ENCODE assay signal across 8 cellular contexts in genomic region chr10:79399242-79399831, GRCh38. TPM values are rescaled to one million over a fixed set of nuclear protein-coding genes. Genes with fewer than 3 reads are reported as not detected.
DNase-seq lines count a peak whose midpoint lies in the region; ATAC-seq and TF ChIP-seq lines count a peak whose summit lies in the region.

No MANE protein-coding gene starts in this region.

- DNase-seq in HFFc6: peak; percentile 92
- peak; percentile 98 for DNase-seq in amniotic epithelial cell (ENCODE audit: low read depth)
- DNase-seq in heart right ventricle: peak; percentile 89 to 92
- peak; percentile 88 to 91 for DNase-seq in psoas muscle
- no peak for DNase-seq in activated CD4-positive, alpha-beta memory T cell treated with anti-CD3 and anti-CD28 coated beads for 36 hours
- no peak for DNase-seq in immature natural killer cell
- no peak for DNase-seq in activated CD8-positive, alpha-beta memory T cell treated with anti-CD3 and anti-CD28 coated beads, Interleukin-2, amount 50 U/mL, for 48 hours

- ATAC-seq in heart right ventricle (peak; percentile 78 to 86 (median 80)), psoas muscle (peak; percentile 39 to 53 (median 46))
- no peak for ATAC-seq in activated T-helper 17 cell treated with anti-CD3 and anti-CD28 coated beads, Interleukin-2, amount 50 U/mL, for 72 hours (replicated peaks)

- H3K36me3 Mint-ChIP-seq in HFFc6 (ENCODE audit: low read depth) (peaks cover 13% of the 10 kb centered on the region), immature natural killer cell (peaks cover 0 to 7% (median 0%) of the 10 kb centered on the region in 3 donors)
- H3K36me3 Mint-ChIP-seq in activated T-helper 17 cell treated with anti-CD3 and anti-CD28 coated beads, Interleukin-2, amount 50 U/mL, for 72 hours (ENCODE audit: low read depth): no peaks in the 10 kb centered on the region
- no peaks in the 10 kb centered on the region for H3K36me3 Mint-ChIP-seq in activated CD4-positive, alpha-beta memory T cell treated with anti-CD3 and anti-CD28 coated beads for 36 hours

- POLR2A ChIA-PET in activated CD4-positive, alpha-beta memory T cell treated with anti-CD3 and anti-CD28 coated beads for 36 hours (lab: Charles Lee): no interaction called here

- H3K4me3 Mint-ChIP-seq in HFFc6 (peak overlapping the region; percentile 84), immature natural killer cell (no peak overlapping the region)
- no peak overlapping the region for H3K4me3 Mint-ChIP-seq in activated T-helper 17 cell treated with anti-CD3 and anti-CD28 coated beads, Interleukin-2, amount 50 U/mL, for 72 hours
- no peak overlapping the region for H3K4me3 Mint-ChIP-seq in activated CD4-positive, alpha-beta memory T cell treated with anti-CD3 and anti-CD28 coated beads for 36 hours

- H3K9me3 ChIP-seq in heart right ventricle (no peaks in the 10 kb centered on the region), psoas muscle (no peaks in the 10 kb centered on the region)

- CTCF ChIA-PET in activated CD4-positive, alpha-beta memory T cell treated with anti-CD3 and anti-CD28 coated beads for 36 hours (lab: Charles Lee): interaction anchor here (1.1 to 2.4 kb wide), 5 partner anchors 63 to 88 kb away, joined by 3 to 16 read pairs (median 5); no protein-coding TSS in a partner anchor

- H3K4me3 ChIP-seq in heart right ventricle: peak overlapping the region in 4 of 10 donors; percentile 2 to 18 (median 16)
- peak overlapping the region; percentile 23 for H3K4me3 ChIP-seq in psoas muscle

- H3K27ac Mint-ChIP-seq in HFFc6 (peak overlapping the region; percentile 100), immature natural killer cell (no peak overlapping the region)
- no peak overlapping the region for H3K27ac Mint-ChIP-seq in activated T-helper 17 cell treated with anti-CD3 and anti-CD28 coated beads, Interleukin-2, amount 50 U/mL, for 72 hours
- H3K27ac Mint-ChIP-seq in activated CD4-positive, alpha-beta memory T cell treated with anti-CD3 and anti-CD28 coated beads for 36 hours: no peak overlapping the region

- H3K4me1 Mint-ChIP-seq in HFFc6 (ENCODE audit: low read depth): peaks cover 64% of the 10 kb centered on the region
- no peaks in the 10 kb centered on the region for H3K4me1 Mint-ChIP-seq in activated T-helper 17 cell treated with anti-CD3 and anti-CD28 coated beads, Interleukin-2, amount 50 U/mL, for 72 hours
- no peaks in the 10 kb centered on the region for H3K4me1 Mint-ChIP-seq in activated CD4-positive, alpha-beta memory T cell treated with anti-CD3 and anti-CD28 coated beads for 36 hours (ENCODE audit: low read depth)
- H3K4me1 Mint-ChIP-seq in immature natural killer cell: peaks cover 0 to 3% of the 10 kb centered on the region in 2 donors

- WGBS in heart right ventricle, 2 donors: 7 to 10% methylated on average over 13 of the region's 13 CpGs
- WGBS in psoas muscle, 3 donors: 13 to 30% (median 16%) methylated on average over 13 of the region's 13 CpGs

- peaks cover 0 to 13% (median 0%) of the 10 kb centered on the region in 9 donors for H3K36me3 ChIP-seq in heart right ventricle
- peaks cover 0 to 6% of the 10 kb centered on the region in 2 donors for H3K36me3 ChIP-seq in psoas muscle (ENCODE audit: insufficient read depth in 1 of 2, low read depth in 1 of 2)

- H3K9me3 Mint-ChIP-seq in HFFc6 (no peaks in the 10 kb centered on the region), immature natural killer cell (no peaks in the 10 kb centered on the region)
- H3K9me3 Mint-ChIP-seq in activated T-helper 17 cell treated with anti-CD3 and anti-CD28 coated beads, Interleukin-2, amount 50 U/mL, for 72 hours: no peaks in the 10 kb centered on the region
- no peaks in the 10 kb centered on the region for H3K9me3 Mint-ChIP-seq in activated CD4-positive, alpha-beta memory T cell treated with anti-CD3 and anti-CD28 coated beads for 36 hours

- TF ChIP-seq CTCF in HFFc6 (IDR thresholded peaks at IDR 0.05) (no peak), heart right ventricle (IDR thresholded peaks at IDR 0.05) (no peak), psoas muscle (IDR thresholded peaks at IDR 0.05) (no peak)

- intact Hi-C loops in heart right ventricle (cut with DNase I): loop anchor here in 3 of 10 donors (2.0 to 10.0 kb wide), 3 partner anchors 45 to 48 kb away; partner anchors contain the start of gene ZCCHC24 (in 3 of the 3)
- intact Hi-C loops in psoas muscle (cut with DNase I): no loop called here
- intact Hi-C loops in activated CD4-positive, alpha-beta memory T cell treated with anti-CD3 and anti-CD28 coated beads for 36 hours (cut with micrococcal nuclease): no loop called here

- no peaks in the 10 kb centered on the region for H3K27me3 ChIP-seq in heart right ventricle
- no peaks in the 10 kb centered on the region for H3K27me3 ChIP-seq in psoas muscle (ENCODE audit: insufficient read depth in 3 of 3, low read length in 2 of 3)

- peaks cover 0 to 84% (median 9%) of the 10 kb centered on the region in 9 donors for H3K4me1 ChIP-seq in heart right ventricle
- peaks cover 89% of the 10 kb centered on the region for H3K4me1 ChIP-seq in psoas muscle

- peak overlapping the region; percentile 49 to 92 (median 88) for H3K27ac ChIP-seq in heart right ventricle
- peak overlapping the region; percentile 86 for H3K27ac ChIP-seq in psoas muscle

- H3K27me3 Mint-ChIP-seq in HFFc6 (ENCODE audit: insufficient read depth): peaks cover 4% of the 10 kb centered on the region; the same call in 1 of the 2 replicates
- H3K27me3 Mint-ChIP-seq in activated T-helper 17 cell treated with anti-CD3 and anti-CD28 coated beads, Interleukin-2, amount 50 U/mL, for 72 hours: no peaks in the 10 kb centered on the region
- peaks cover 1% of the 10 kb centered on the region for H3K27me3 Mint-ChIP-seq in activated CD4-positive, alpha-beta memory T cell treated with anti-CD3 and anti-CD28 coated beads for 36 hours
- peaks cover 0 to 6% (median 1%) of the 10 kb centered on the region in 3 donors for H3K27me3 Mint-ChIP-seq in immature natural killer cell (ENCODE audit: low read depth in 3 of 3)

RNA-seq across cellular contexts. Expression of gene ZCCHC24, which starts 46.1 kb away (rescaled TPM):
- 10 to 100 TPM; 33.2 to 40.3 (median 37.5) TPM for total RNA-seq in HFFc6 (2021; fragmentation: NEBNext Ultra II Directional; extraction: Animal tissue kit (Norgen Biotek cat#: 25700))
- total RNA-seq in heart right ventricle (10 to 100 TPM; 32.0 to 59.0 (median 49.0) TPM), psoas muscle (10 to 100 TPM; 31.6 to 64.7 (median 47.9) TPM)
- polyA plus RNA-seq in heart right ventricle (10 to 100 TPM; 19.3 to 22.4 TPM), psoas muscle (100 to 1,000 TPM in 1 of 3 donors, 10 to 100 TPM in 2; 11.2 to 112 (median 36.2) TPM), immature natural killer cell (1 to 10 TPM; 1.6 to 2.2 (median 1.7) TPM)
- 1 to 10 TPM; 1.3 to 2.6 TPM for total RNA-seq in activated T-helper 17 cell treated with anti-CD3 and anti-CD28 coated beads, Interleukin-2, amount 50 U/mL, for 72 hours
- total RNA-seq in activated CD4-positive, alpha-beta memory T cell treated with anti-CD3 and anti-CD28 coated beads for 36 hours: under 1 TPM; 0.77 to 1.00 TPM

RNA-seq across cellular contexts. Expression of gene PPIF, which starts 52.1 kb away (rescaled TPM):
- total RNA-seq in HFFc6 (2021; fragmentation: NEBNext Ultra II Directional; extraction: Animal tissue kit (Norgen Biotek cat#: 25700)): 100 to 1,000 TPM in 3 of 6 experiments, 10 to 100 TPM in 3; 66.1 to 109 (median 98.9) TPM
- 100 to 1,000 TPM in 9 of 10 donors, 10 to 100 TPM in 1; 95.5 to 205 (median 148) TPM for total RNA-seq in heart right ventricle
- polyA plus RNA-seq in heart right ventricle: 100 to 1,000 TPM in 1 of 2 donors, 10 to 100 TPM in 1; 44.3 to 144 TPM
- total RNA-seq in psoas muscle: 100 to 1,000 TPM in 2 of 4 donors, 10 to 100 TPM in 2; 44.6 to 181 (median 89.4) TPM
- polyA plus RNA-seq in psoas muscle: 100 to 1,000 TPM in 1 of 3 donors, 10 to 100 TPM in 2; 85.4 to 297 (median 85.9) TPM
- 100 to 1,000 TPM in 1 of 2 donors, 10 to 100 TPM in 1; 73.7 to 170 TPM for total RNA-seq in activated T-helper 17 cell treated with anti-CD3 and anti-CD28 coated beads, Interleukin-2, amount 50 U/mL, for 72 hours
- 10 to 100 TPM; 87.2 to 94.0 TPM for total RNA-seq in activated CD4-positive, alpha-beta memory T cell treated with anti-CD3 and anti-CD28 coated beads for 36 hours
- 10 to 100 TPM in 2 of 3 donors, 1 to 10 TPM in 1; 9.6 to 15.1 (median 13.1) TPM for polyA plus RNA-seq in immature natural killer cell

Comparison
In these comparisons a context has a peak if more than half of its experiments do, and no peak if none do; other contexts are left out.
1. DNase-seq: peak in HFFc6 (single experiment), amniotic epithelial cell (single experiment), heart right ventricle (2 of 2) and psoas muscle (2 of 2); none in activated CD4-positive, alpha-beta memory T cell treated with anti-CD3 and anti-CD28 coated beads for 36 hours (single experiment), immature natural killer cell (0 of 3) and activated CD8-positive, alpha-beta memory T cell treated with anti-CD3 and anti-CD28 coated beads, Interleukin-2, amount 50 U/mL, for 48 hours (single experiment).
2. RNA of gene ZCCHC24, which starts 46.1 kb away (total RNA-seq): 31.6 to 64.7 TPM in psoas muscle, 32.0 to 59.0 TPM in heart right ventricle and 33.2 to 40.3 TPM in HFFc6; 1.3 to 2.6 TPM in activated T-helper 17 cell treated with anti-CD3 and anti-CD28 coated beads, Interleukin-2, amount 50 U/mL, for 72 hours and 0.77 to 1.00 TPM in activated CD4-positive, alpha-beta memory T cell treated with anti-CD3 and anti-CD28 coated beads for 36 hours; every median in the first group is over 4 times any median in the second.